Comparison of ENCODE assay signal across 16 cellular contexts in genomic region chr6:46993846-46994245, GRCh38. TPM values are rescaled to one million over a fixed set of nuclear protein-coding genes. Genes with fewer than 3 reads are reported as not detected.
A peak's percentile ranks its signal among the peaks of the same experiment; 100 is the strongest.
DNase-seq lines count a peak whose midpoint lies in the region; FAIRE-seq and TF ChIP-seq lines count a peak whose summit lies in the region.
"Had no signal": no experiment of that assay in that cellular context is flagged by ENCODE, and none has a peak within 500 bp of the region (broad histone marks: within the 10 kb centered on the region; RNA-seq: fewer than 3 reads in every experiment).

No MANE protein-coding gene starts in this region.

- no peaks in the 10 kb centered on the region for H3K9me3 ChIP-seq in esophagus squamous epithelium
- H3K9me3 ChIP-seq: adrenal gland had no signal

- H3K36me3 ChIP-seq in brain microvascular endothelial cell (replicated peaks) (no peaks in the 10 kb centered on the region), esophagus squamous epithelium (no peaks in the 10 kb centered on the region)
- H3K36me3 ChIP-seq: adrenal gland had no signal

- WGBS in esophagus squamous epithelium, 2 donors = 49 to 66% methylated on average over 3 of the region's 3 CpGs

- in situ Hi-C loops in brain microvascular endothelial cell (cut with HindIII; ENCODE audit: low pct_ligation_motif_present, low sequenced_read_pairs) = no loop called here

- TF ChIP-seq CTCF in AG09309 (IDR thresholded peaks at IDR 0.05; ENCODE audit: control insufficient read depth, insufficient read depth, low read depth, low read length, missing control alignments) (no peak), brain microvascular endothelial cell (IDR thresholded peaks at IDR 0.05; ENCODE audit: low read depth, low read length, missing control alignments) (no peak), esophagus squamous epithelium (IDR thresholded peaks at IDR 0.05) (no peak)

- no peaks in the 10 kb centered on the region for H3K27me3 ChIP-seq in brain microvascular endothelial cell (replicated peaks)
- H3K27me3 ChIP-seq in esophagus squamous epithelium = no peaks in the 10 kb centered on the region
- H3K27me3 ChIP-seq: adrenal gland had no signal

- H3K27ac ChIP-seq in brain microvascular endothelial cell (no peak overlapping the region), esophagus squamous epithelium (no peak overlapping the region)
- H3K27ac ChIP-seq: adrenal gland, C4-2B, KMS-11 had no signal

- DNase-seq in AG09309 (ENCODE audit: low read depth) = peak; percentile 65
- peak; percentile 47 for DNase-seq in HTR-8/SVneo (ENCODE audit: insufficient read length, low spot score)
- DNase-seq in brain microvascular endothelial cell = peak; percentile 88
- peak; percentile 96 for DNase-seq in kidney tubule cell (ENCODE audit: low spot score)
- DNase-seq in activated CD8-positive, alpha-beta memory T cell treated with anti-CD3 and anti-CD28 coated beads for 24 hours = no peak
- DNase-seq in GM12892 (ENCODE audit: insufficient read length) = no peak
- DNase-seq in esophagus squamous epithelium (lab: John Stamatoyannopoulos, UW) = no peak
- no peak for DNase-seq in nucleus accumbens (lab: John Stamatoyannopoulos, UW)
- DNase-seq: adrenal gland; H9; immature natural killer cell; NCI-H2171 treated with DMSO at 0.1 percent for 48 hours; stimulated activated CD4-positive, alpha-beta T cell treated with anti-CD3 and anti-CD28 coated beads, Interleukin-15, amount 100 ng/mL, for 24 hours had no signal

- peaks cover 0 to 17% (median 0%) of the 10 kb centered on the region in 3 donors for H3K4me1 ChIP-seq in esophagus squamous epithelium

- H3K4me3 ChIP-seq in AG09309 (ENCODE audit: control insufficient read depth, low read depth, low read length) (no peak overlapping the region), brain microvascular endothelial cell (ENCODE audit: low read depth, low read length) (no peak overlapping the region), esophagus squamous epithelium (no peak overlapping the region)
- H3K4me3 ChIP-seq: adrenal gland had no signal

- FAIRE-seq in HTR-8/SVneo (lab: Jason Lieb, UNC) (peak; percentile 33), GM12892 (lab: Jason Lieb, UNC) (no peak)
- FAIRE-seq: GM19239 had no signal

- TF ChIP-seq POLR2A in GM12892 (IDR thresholded peaks at IDR 0.05; ENCODE audit: low read depth, low read length) (no peak), esophagus squamous epithelium (IDR thresholded peaks at IDR 0.05) (no peak)

- intact Hi-C loops in esophagus squamous epithelium (cut with DNase I) = no loop called here

RNA-seq across cellular contexts. Expression of gene ADGRF1, which starts 48.3 kb away (rescaled TPM):
- not detected for polyA plus RNA-seq in GM12892 (2012; ENCODE audit: missing spikeins)
- 10 to 100 TPM in 3 of 4 donors, 1 to 10 TPM in 1; 7.4 to 57.0 (median 43.6) TPM for total RNA-seq in esophagus squamous epithelium
- total RNA-seq: H9 had no signal
- polyA plus RNA-seq: immature natural killer cell had no signal

Comparison
In these comparisons a context has a peak if more than half of its experiments do, and no peak if none do; other contexts are left out.
1. DNase-seq: peak in AG09309 (single experiment), HTR-8/SVneo (single experiment), brain microvascular endothelial cell (single experiment) and kidney tubule cell (single experiment); none in activated CD8-positive, alpha-beta memory T cell treated with anti-CD3 and anti-CD28 coated beads for 24 hours (single experiment), GM12892 (single experiment), esophagus squamous epithelium (single experiment) and nucleus accumbens (0 of 56).